9 cellular contexts compared by ENCODE assay signal in the genomic region with DNA sequence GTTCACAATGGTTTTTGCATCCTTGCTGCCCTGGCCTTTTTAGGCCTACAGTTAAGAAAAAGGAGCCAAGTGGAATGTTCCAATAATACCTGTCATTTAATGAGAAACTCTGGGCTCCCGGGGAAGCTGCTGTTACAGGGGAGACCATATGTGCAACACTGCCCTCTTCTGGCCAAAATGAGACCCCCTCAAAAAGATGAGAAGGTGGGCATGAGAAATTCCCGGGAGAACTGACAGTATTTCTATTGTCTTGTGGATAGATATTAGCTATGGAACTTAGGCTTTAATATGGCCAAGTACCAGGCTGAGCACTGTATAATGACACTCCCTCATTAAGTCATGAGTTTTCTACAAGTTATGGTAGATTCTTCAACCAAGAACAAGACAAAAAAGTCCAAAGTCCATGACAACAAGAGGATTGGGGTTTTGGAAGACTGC.
DNase-seq lines count a peak whose midpoint lies in the region; ATAC-seq and TF ChIP-seq lines count a peak whose summit lies in the region.
"Had no signal": no experiment of that assay in that cellular context is flagged by ENCODE, and none has a peak within 500 bp of the region (broad histone marks: within the 10 kb centered on the region; RNA-seq: fewer than 3 reads in every experiment).

No MANE protein-coding gene starts in this region.

- H3K79me2 ChIP-seq in MM.1S (ENCODE audit: low read length), result no peaks in the 10 kb centered on the region

- H3K9ac ChIP-seq in MM.1S (ENCODE audit: low read length), result no peak overlapping the region

- no peak overlapping the region for H3K4me3 ChIP-seq in MM.1S (ENCODE audit: low read length)
- H3K4me3 ChIP-seq in right lobe of liver, result no peak overlapping the region

- no peak overlapping the region for H3K27ac Mint-ChIP-seq in T-helper 2 cell treated with Interferon-gamma antibody and Interleukin-4, amounts not matched to agents 5 μg/mL and 100 μg/mL, for 36 hours

- H3K27me3 ChIP-seq in MM.1S (replicated peaks; ENCODE audit: insufficient read depth, low read length), result no peaks in the 10 kb centered on the region
- no peaks in the 10 kb centered on the region for H3K27me3 ChIP-seq in right lobe of liver

- no peaks in the 10 kb centered on the region for H3K4me1 Mint-ChIP-seq in T-helper 2 cell treated with Interferon-gamma antibody and Interleukin-4, amounts not matched to agents 5 μg/mL and 100 μg/mL, for 36 hours (ENCODE audit: low read depth)

- TF ChIP-seq CTCF in MM.1S (IDR thresholded peaks at IDR 0.05; ENCODE audit: low read length), result peak; percentile 80
- peak; percentile 69 to 88 (median 79) for TF ChIP-seq CTCF in right lobe of liver (IDR thresholded peaks at IDR 0.05)

- no peaks in the 10 kb centered on the region for H3K36me3 Mint-ChIP-seq in T-helper 2 cell treated with Interferon-gamma antibody and Interleukin-4, amounts not matched to agents 5 μg/mL and 100 μg/mL, for 36 hours (ENCODE audit: low read depth)

- DNase-seq in NCI-H524 (lab: John Stamatoyannopoulos, UW) (peak; percentile 3 to 36), NCI-H524 treated with DMSO at 0.1 percent for 48 hours (lab: John Stamatoyannopoulos, UW) (no peak), MM.1S (peak; percentile 41), caudate nucleus (lab: John Stamatoyannopoulos, UW) (peak in 33 of 61 donors; percentile 2 to 70 (median 16)), right lobe of liver (peak in 2 of 3 donors; percentile 29 to 58)
- peak; percentile 12 for DNase-seq in T-helper 2 cell treated with Interferon-gamma antibody and Interleukin-4, amounts not matched to agents 5 μg/mL and 100 μg/mL, for 36 hours (ENCODE audit: low spot score)
- peak; percentile 19 for DNase-seq in stimulated activated CD8-positive, alpha-beta memory T cell treated with anti-CD3 and anti-CD28 coated beads, Interleukin-7, amount 100 ng/mL, for 24 hours (ENCODE audit: low read depth)

- H3K27ac ChIP-seq in MM.1S (ENCODE audit: low read length) (no peak overlapping the region), caudate nucleus (ENCODE audit: low read depth, low read length) (no peak overlapping the region), right lobe of liver (no peak overlapping the region)
- H3K27ac ChIP-seq: epithelial cell of prostate had no signal

- 0% methylated on average over 2 of the region's 2 CpGs for WGBS in right lobe of liver (ENCODE audit: insufficient coverage, low coverage, low lambda C conversion rate, missing lambda C conversion rate)

- H3K9me3 Mint-ChIP-seq in T-helper 2 cell treated with Interferon-gamma antibody and Interleukin-4, amounts not matched to agents 5 μg/mL and 100 μg/mL, for 36 hours, result no peaks in the 10 kb centered on the region

- ATAC-seq in right lobe of liver (peak; percentile 70 to 82 (median 80)), GM21528 (IDR thresholded peaks at IDR 0.05; ENCODE audit: low FRiP score, unreplicated experiment) (no peak)

- intact Hi-C loops in right lobe of liver (cut with DNase I), result loop anchor here in 1 of 2 donors (2.0 kb wide), 1 partner anchor 119 kb away; no protein-coding TSS in a partner anchor

- no peaks in the 10 kb centered on the region for H3K36me3 ChIP-seq in MM.1S (replicated peaks; ENCODE audit: insufficient read depth, low read length)
- no peaks in the 10 kb centered on the region for H3K36me3 ChIP-seq in right lobe of liver

- no peaks in the 10 kb centered on the region for H3F3A ChIP-seq in MM.1S (ENCODE audit: insufficient read depth, low read length)

- H3K9me2 ChIP-seq in MM.1S (replicated peaks; ENCODE audit: insufficient read depth, low read length), result no peaks in the 10 kb centered on the region

- H3K4me2 ChIP-seq in MM.1S (ENCODE audit: low read depth, low read length), result no peak overlapping the region

- TF ChIP-seq POLR2A in right lobe of liver (IDR thresholded peaks at IDR 0.05), result no peak

- H3K4me3 Mint-ChIP-seq in T-helper 2 cell treated with Interferon-gamma antibody and Interleukin-4, amounts not matched to agents 5 μg/mL and 100 μg/mL, for 36 hours, result no peak overlapping the region

- peaks cover 9% of the 10 kb centered on the region for H3K27me3 Mint-ChIP-seq in T-helper 2 cell treated with Interferon-gamma antibody and Interleukin-4, amounts not matched to agents 5 μg/mL and 100 μg/mL, for 36 hours (ENCODE audit: low read depth)

- H3K9me3 ChIP-seq in MM.1S (replicated peaks; ENCODE audit: insufficient read depth, low read length) (no peaks in the 10 kb centered on the region), right lobe of liver (no peaks in the 10 kb centered on the region)

- H4K20me1 ChIP-seq in MM.1S (ENCODE audit: insufficient read depth, low read length), result no peaks in the 10 kb centered on the region

- H2AFZ ChIP-seq in MM.1S (ENCODE audit: low read length), result no peak overlapping the region

- H3K4me1 ChIP-seq in MM.1S (ENCODE audit: low read length), result no peaks in the 10 kb centered on the region
- H3K4me1 ChIP-seq in right lobe of liver, result no peaks in the 10 kb centered on the region
